Comparison of ENCODE assay signal across 8 cellular contexts in genomic region chr16:89917773-89918452, GRCh38. TPM values are rescaled to one million over a fixed set of nuclear protein-coding genes. Genes with fewer than 3 reads are reported as not detected.
A peak's percentile ranks its signal among the peaks of the same experiment; 100 is the strongest.
DNase-seq lines count a peak whose midpoint lies in the region; ATAC-seq, FAIRE-seq and TF ChIP-seq lines count a peak whose summit lies in the region.

No MANE protein-coding gene starts in this region.

- H3K27me3 Mint-ChIP-seq in osteocyte (ENCODE audit: unreplicated experiment), result no peaks in the 10 kb centered on the region

- under 1% methylated on average over 39 of the region's 39 CpGs for WGBS in thymus

- FAIRE-seq in RCC 7860 (lab: Jason Lieb, UNC), result peak; percentile 85

- peak overlapping the region; percentile 74 for H3K27ac Mint-ChIP-seq in osteocyte (ENCODE audit: unreplicated experiment)

- H3K27me3 ChIP-seq in thymus (ENCODE audit: control insufficient read depth, insufficient read depth), result peaks cover 42% of the 10 kb centered on the region

- peak overlapping the region; percentile 77 for H3K4me3 Mint-ChIP-seq in osteocyte (ENCODE audit: unreplicated experiment)

- no peaks in the 10 kb centered on the region for H3K9me3 Mint-ChIP-seq in osteocyte (ENCODE audit: unreplicated experiment)

- ATAC-seq in GM19468 (IDR thresholded peaks at IDR 0.05; ENCODE audit: extremely low read depth, unreplicated experiment), result peak; percentile 74

- peaks cover 3% of the 10 kb centered on the region for H3K36me3 Mint-ChIP-seq in osteocyte (ENCODE audit: unreplicated experiment)

- peaks cover 27% of the 10 kb centered on the region for H3K4me1 ChIP-seq in thymus (ENCODE audit: control insufficient read depth, insufficient read depth, low read length)

- peaks cover 3% of the 10 kb centered on the region for H3K36me3 ChIP-seq in thymus (ENCODE audit: control insufficient read depth, insufficient read depth)

- TF ChIP-seq CTCF in osteocyte (IDR thresholded peaks at IDR 0.05), result no peak

- no peaks in the 10 kb centered on the region for H3K9me3 ChIP-seq in thymus (ENCODE audit: control insufficient read depth)

- H3K4me3 ChIP-seq in thymus (ENCODE audit: low read length), result peak overlapping the region; percentile 37

- H3K27ac ChIP-seq in thymus (ENCODE audit: low read depth), result peak overlapping the region; percentile 78

- DNase-seq in CMK (ENCODE audit: low read depth) (peak; percentile 68), HT-29 (ENCODE audit: low spot score) (peak; percentile 93), RCC 7860 (ENCODE audit: low spot score) (peak; percentile 92), fibroblast of the conjunctiva (ENCODE audit: low read depth) (peak; percentile 95), osteocyte (ENCODE audit: extremely low spot score, unreplicated experiment) (peak; percentile 92)
- DNase-seq in activated T-helper 1 cell treated with anti-CD3 and anti-CD28 coated beads, Interleukin-2, amount 50 U/mL, for 16 hours (ENCODE audit: low read depth in 1 of 2, low spot score in 1 of 2), result peak; percentile 59 to 61

- peaks cover 45% of the 10 kb centered on the region for H3K4me1 Mint-ChIP-seq in osteocyte (ENCODE audit: unreplicated experiment)

RNA-seq across cellular contexts. Expression of gene MC1R, which starts 0.7 kb away (rescaled TPM):
- total RNA-seq in HT-29 (2014; rRNA removed; shearing (Covaris generic)), result 5.2 and 5.3 TPM in 2 replicates
- total RNA-seq in osteocyte, result 6.5 and 6.9 TPM in 2 replicates
- polyA plus RNA-seq in thymus, result 20.4 TPM

RNA-seq across cellular contexts. Expression of gene TUBB3, which starts 5.2 kb away (rescaled TPM):
- total RNA-seq in HT-29 (2014; rRNA removed; shearing (Covaris generic)), result 8.7 and 8.8 TPM in 2 replicates
- 84.9 and 95.8 TPM in 2 replicates for total RNA-seq in osteocyte
- 10.6 TPM for polyA plus RNA-seq in thymus

RNA-seq across cellular contexts. Expression of gene DEF8, which starts 30.6 kb away (rescaled TPM):
- 207 and 227 TPM in 2 replicates for total RNA-seq in HT-29 (2014; rRNA removed; shearing (Covaris generic))
- 78.7 and 82.8 TPM in 2 replicates for total RNA-seq in osteocyte
- 37.8 TPM for polyA plus RNA-seq in thymus

RNA-seq across cellular contexts. Expression of gene TCF25, which starts 44.5 kb away (rescaled TPM):
- total RNA-seq in HT-29 (2014; rRNA removed; shearing (Covaris generic)), result 136 and 161 TPM in 2 replicates
- 251 and 267 TPM in 2 replicates for total RNA-seq in osteocyte
- polyA plus RNA-seq in thymus, result 200 TPM

Comparison
In these comparisons a context has a peak if more than half of its experiments do, and no peak if none do; other contexts are left out.
1. Peak in every context shown above with its lines: DNase-seq, ATAC-seq, H3K4me3 ChIP-seq and H3K27ac ChIP-seq.